ENCODE assay signal across 17 cellular contexts in the genomic region with DNA sequence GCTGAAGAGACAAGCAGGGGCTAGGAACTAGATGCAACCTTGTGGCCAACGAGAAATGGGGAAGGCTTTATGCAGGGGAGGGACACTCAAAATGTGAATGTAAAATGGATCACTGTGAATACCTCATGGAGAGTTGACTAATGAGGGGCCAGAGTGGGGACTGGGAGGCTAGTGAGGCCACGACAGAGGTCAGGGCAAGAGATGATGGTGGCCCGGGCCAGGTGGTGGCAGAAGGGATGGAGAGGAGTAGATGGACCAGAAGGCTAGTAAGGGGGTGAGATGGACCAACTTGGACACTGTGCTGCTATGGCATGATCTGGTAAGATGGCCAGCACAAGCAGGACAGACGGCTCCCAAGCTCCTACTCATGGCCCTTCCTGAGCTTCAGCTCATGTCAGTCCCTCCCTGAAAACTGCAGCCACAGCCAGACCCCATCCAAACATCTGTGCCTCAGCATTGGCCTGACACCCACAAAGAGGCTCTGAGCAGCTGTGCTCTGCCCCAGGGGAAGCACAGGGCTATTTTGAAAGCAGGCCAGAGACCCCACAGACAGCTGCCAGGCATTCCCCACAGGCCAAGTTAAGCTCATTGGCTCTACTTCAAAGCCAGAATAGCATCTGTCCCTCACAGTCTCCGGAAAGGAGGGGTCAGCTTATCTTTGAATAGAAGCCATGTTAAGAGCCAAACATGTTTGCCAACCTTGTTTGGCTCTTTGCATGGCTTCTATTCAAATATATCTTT. TPM values are rescaled to one million over a fixed set of nuclear protein-coding genes. Genes with fewer than 3 reads are reported as not detected.
DNase-seq lines count a peak whose midpoint lies in the region; ATAC-seq, FAIRE-seq and TF ChIP-seq lines count a peak whose summit lies in the region.
"Had no signal": no experiment of that assay in that cellular context is flagged by ENCODE, and none has a peak within 500 bp of the region (broad histone marks: within the 10 kb centered on the region; RNA-seq: fewer than 3 reads in every experiment).

No MANE protein-coding gene starts in this region.

- no peak overlapping the region for H3K14ac ChIP-seq in H1 (ENCODE audit: insufficient read length)

- H3K9me3 ChIP-seq in H1 (ENCODE audit: insufficient read depth in 2 of 2, low read depth in 1 of 2, low read length in 1 of 2) = no peaks in the 10 kb centered on the region
- H3K9me3 ChIP-seq: Caco-2, SJSA1 had no signal

- H3K4me3 ChIP-seq in H1 (ENCODE audit: extremely low read depth in 1 of 4, insufficient read depth in 2 of 4, low read depth in 3 of 4, low read length in 4 of 4) = no peak overlapping the region
- H3K4me3 ChIP-seq in skeletal muscle cell (ENCODE audit: low read depth, low read length) = no peak overlapping the region
- H3K4me3 ChIP-seq: SJSA1 had no signal

- WGBS in H1 (ENCODE audit: extremely low coverage in 1 of 2, insufficient coverage in 1 of 2, insufficient read length in 1 of 2, insufficient replicate concordance in 2 of 2, low coverage in 1 of 2, low lambda C conversion rate in 2 of 2, missing lambda C conversion rate in 1 of 2), 2 experiments = 87% methylated on average over 5 of the region's 5 CpGs; no CpG with 5 or more reads in 1 of the 2 experiments

- H2BK12ac ChIP-seq in H1 (ENCODE audit: low read depth, low read length) = no peak overlapping the region

- no peaks in the 10 kb centered on the region for H3K9me3 Mint-ChIP-seq in stimulated activated effector memory CD8-positive, alpha-beta T cell treated with anti-CD3 and anti-CD28 coated beads, Interleukin-12 subunit alpha, Interleukin-12 subunit beta, amount 100 ng/mL, for 72 hours
- H3K9me3 Mint-ChIP-seq: effector memory CD8-positive, alpha-beta T cell; naive thymus-derived CD4-positive, alpha-beta T cell; stimulated activated naive CD8-positive, alpha-beta T cell treated with anti-CD3 and anti-CD28 coated beads, Interleukin-15, Interleukin-2, amounts not matched to agents 100 ng/mL and 50 ng/mL, for 24 hours had no signal

- no peak overlapping the region for H3K23ac ChIP-seq in H1 (ENCODE audit: insufficient read length)

- TF ChIP-seq EP300 in H1 (IDR thresholded peaks at IDR 0.05; ENCODE audit: borderline replicate concordance in 1 of 2, low read depth in 2 of 2, low read length in 2 of 2) = no peak

- TF ChIP-seq CTCF in H1 (IDR thresholded peaks at IDR 0.05; ENCODE audit: control extremely low read depth in 1 of 3, insufficient read depth in 1 of 3, low read depth in 1 of 3, low read length in 3 of 3) = no peak

- peak; percentile 54 for ATAC-seq in GM21360 (IDR thresholded peaks at IDR 0.05; ENCODE audit: unreplicated experiment)
- no peak for ATAC-seq in GM18505 (IDR thresholded peaks at IDR 0.05; ENCODE audit: unreplicated experiment)
- no peak for ATAC-seq in stimulated activated effector memory CD8-positive, alpha-beta T cell treated with anti-CD3 and anti-CD28 coated beads, Interleukin-12 subunit alpha, Interleukin-12 subunit beta, amount 100 ng/mL, for 72 hours
- ATAC-seq: effector memory CD8-positive, alpha-beta T cell; naive thymus-derived CD4-positive, alpha-beta T cell had no signal

- H4K91ac ChIP-seq in H1 (replicated peaks; ENCODE audit: insufficient read length, low read length) = no peak overlapping the region

- H2AFZ ChIP-seq in H1 (ENCODE audit: low read length) = no peak overlapping the region

- peaks cover 0 to 5% (median 2%) of the 10 kb centered on the region in 4 experiments; a peak in 3 of 7 replicates for H3K4me1 ChIP-seq in H1 (replicated peaks in 1 of 4; ENCODE audit: control insufficient read depth in 3 of 4, insufficient read depth in 4 of 4, low read length in 3 of 4)
- H3K4me1 ChIP-seq: SJSA1 had no signal

- H3K4me2 ChIP-seq in H1 (ENCODE audit: insufficient read depth in 1 of 2, low read depth in 2 of 2, low read length in 2 of 2) = no peak overlapping the region

- H4K5ac ChIP-seq in H1 (ENCODE audit: insufficient read length, low read depth, low read length) = no peak overlapping the region

- no peak for FAIRE-seq in H1 (lab: Jason Lieb, UNC)

- H2BK20ac ChIP-seq in H1 (ENCODE audit: low read length) = no peak overlapping the region

- 0 out of 2 replicates have a peak overlapping the region, but pooled peaks have one; percentile 16 for H2BK15ac ChIP-seq in H1 (ENCODE audit: low read length)

- H2BK5ac ChIP-seq in H1 (ENCODE audit: low read depth, low read length) = no peak overlapping the region

- no peaks in the 10 kb centered on the region for H3K79me2 ChIP-seq in H1 (ENCODE audit: control insufficient read depth in 1 of 2, insufficient read depth in 2 of 2, low read length in 2 of 2)

- no peaks in the 10 kb centered on the region; a peak in 1 of 8 replicates for H3K36me3 ChIP-seq in H1 (ENCODE audit: control insufficient read depth in 2 of 4, insufficient read depth in 4 of 4, low read length in 3 of 4)

- H3K27ac Mint-ChIP-seq in stimulated activated effector memory CD8-positive, alpha-beta T cell treated with anti-CD3 and anti-CD28 coated beads, Interleukin-12 subunit alpha, Interleukin-12 subunit beta, amount 100 ng/mL, for 72 hours = no peak overlapping the region
- H3K27ac Mint-ChIP-seq: activated naive CD8-positive, alpha-beta T cell; effector memory CD8-positive, alpha-beta T cell; H9; naive thymus-derived CD4-positive, alpha-beta T cell; stimulated activated naive CD8-positive, alpha-beta T cell treated with anti-CD3 and anti-CD28 coated beads, Interleukin-15, Interleukin-2, amounts not matched to agents 100 ng/mL and 50 ng/mL, for 24 hours had no signal

- peaks cover 14% of the 10 kb centered on the region for H3K4me1 Mint-ChIP-seq in stimulated activated effector memory CD8-positive, alpha-beta T cell treated with anti-CD3 and anti-CD28 coated beads, Interleukin-12 subunit alpha, Interleukin-12 subunit beta, amount 100 ng/mL, for 72 hours

- H4K20me1 ChIP-seq in H1 (replicated peaks in 1 of 2; ENCODE audit: control insufficient read depth in 1 of 2, insufficient read depth in 2 of 2, low read length in 2 of 2) = no peaks in the 10 kb centered on the region

- no peak overlapping the region for H2BK120ac ChIP-seq in H1 (replicated peaks; ENCODE audit: low read depth, low read length)

- TF ChIP-seq POLR2A in H1 (IDR thresholded peaks at IDR 0.05; ENCODE audit: control extremely low read depth in 1 of 2, low read depth in 2 of 2, low read length in 2 of 2) (no peak), GM18505 (IDR thresholded peaks at IDR 0.05; ENCODE audit: borderline replicate concordance, extremely low read depth, insufficient read depth, insufficient read length) (no peak)

- H3K4ac ChIP-seq in H1 (replicated peaks; ENCODE audit: insufficient read length, low read depth, low read length) = no peak overlapping the region

- no peak overlapping the region for H3K18ac ChIP-seq in H1 (ENCODE audit: extremely low read depth, low read length)

- CTCF ChIA-PET in H1 (lab: Charles Lee; ENCODE audit: partially characterized antibody) = interaction anchor here (0.9 to 7.4 kb wide), 8 partner anchors 8 to 206 kb away, joined by 3 to 46 read pairs (median 4); no protein-coding TSS in a partner anchor

- 0 out of 2 replicates have a peak overlapping the region, but pooled peaks have one; percentile 19 for H2AK5ac ChIP-seq in H1 (ENCODE audit: low read depth, low read length)

- H4K8ac ChIP-seq in H1 (ENCODE audit: extremely low read depth, insufficient read depth, low read length) = no peak overlapping the region

- no peaks in the 10 kb centered on the region for H3K27me3 ChIP-seq in H1 (replicated peaks in 1 of 4; ENCODE audit: control insufficient read depth in 3 of 4, extremely low read depth in 1 of 4, insufficient read depth in 3 of 4, low read length in 3 of 4)
- H3K27me3 ChIP-seq: SJSA1 had no signal

- peaks cover 15% of the 10 kb centered on the region for H3K36me3 Mint-ChIP-seq in stimulated activated effector memory CD8-positive, alpha-beta T cell treated with anti-CD3 and anti-CD28 coated beads, Interleukin-12 subunit alpha, Interleukin-12 subunit beta, amount 100 ng/mL, for 72 hours
- H3K36me3 Mint-ChIP-seq: activated naive CD8-positive, alpha-beta T cell had no signal

- H3K56ac ChIP-seq in H1 (replicated peaks; ENCODE audit: insufficient read length, low read depth, low read length) = no peak overlapping the region

- H3K4me3 Mint-ChIP-seq in stimulated activated effector memory CD8-positive, alpha-beta T cell treated with anti-CD3 and anti-CD28 coated beads, Interleukin-12 subunit alpha, Interleukin-12 subunit beta, amount 100 ng/mL, for 72 hours = no peak overlapping the region
- H3K4me3 Mint-ChIP-seq: activated naive CD8-positive, alpha-beta T cell; effector memory CD8-positive, alpha-beta T cell; H9; naive thymus-derived CD4-positive, alpha-beta T cell; stimulated activated naive CD8-positive, alpha-beta T cell treated with anti-CD3 and anti-CD28 coated beads, Interleukin-15, Interleukin-2, amounts not matched to agents 100 ng/mL and 50 ng/mL, for 24 hours had no signal

- no peaks in the 10 kb centered on the region for H3K79me1 ChIP-seq in H1 (ENCODE audit: low read depth, low read length)

- peak; percentile 56 for DNase-seq in NCI-H1694 treated with DMSO at 0.1 percent for 48 hours (lab: John Stamatoyannopoulos, UW)
- no peak for DNase-seq in H1 (ENCODE audit: low read depth in 1 of 2, low spot score in 2 of 2)
- peak; percentile 55 for DNase-seq in skeletal muscle cell (ENCODE audit: low read depth)
- no peak for DNase-seq in kidney glomerular epithelial cell (lab: John Stamatoyannopoulos, UW)
- DNase-seq in Kasumi-1 (lab: John Stamatoyannopoulos, UW) = no peak
- DNase-seq in stimulated activated effector memory CD8-positive, alpha-beta T cell treated with anti-CD3 and anti-CD28 coated beads, Interleukin-12 subunit alpha, Interleukin-12 subunit beta, amount 100 ng/mL, for 72 hours (ENCODE audit: low spot score in 2 of 2) = no peak
- DNase-seq: activated CD4-positive, alpha-beta T cell treated with anti-CD3 and anti-CD28 coated beads for 4 hours; effector memory CD8-positive, alpha-beta T cell; H9; NCI-H1436 had no signal

- no peak overlapping the region for H3K9ac ChIP-seq in H1 (replicated peaks in 1 of 4; ENCODE audit: extremely low read depth in 1 of 4, low read depth in 3 of 4, low read length in 3 of 4)

- POLR2A ChIA-PET in H1 (lab: Charles Lee; ENCODE audit: partially characterized antibody) = no interaction called here

- H3K27ac ChIP-seq in H1 (ENCODE audit: low read depth, low read length) = no peak overlapping the region
- H3K27ac ChIP-seq: SJSA1 had no signal

- TF ChIP-seq RAD21 in H1 (IDR thresholded peaks at IDR 0.05 in 1 of 2, conservative IDR thresholded peaks at IDR 0.05 in 1 of 2; ENCODE audit: low read depth in 2 of 2, low read length in 2 of 2) = no peak

- H3K23me2 ChIP-seq in H1 (ENCODE audit: low read depth, low read length) = no peaks in the 10 kb centered on the region

RNA-seq across cellular contexts. Expression of a gene that starts 22.1 kb away (rescaled TPM):
- total RNA-seq in H1 (2021; fragmentation: NEBNext Ultra II Directional; extraction: Animal tissue kit (Norgen Biotek cat#: 25700)) = 7.4 and 8.2 TPM in 2 replicates
- polyA plus RNA-seq in H1 (2011; rRNA removed) = 8.9 and 9.3 TPM in 2 replicates
- polyA plus RNA-seq in H1 (2011; cell fraction: cytosol; rRNA removed) = 11.6 TPM
- polyA plus RNA-seq in H1 (2011; cell fraction: nucleus; rRNA removed) = 13.6 TPM
- polyA plus RNA-seq in H1 (2012, experiment 1 of 2) = 8.6 to 11.1 TPM (median 10.7 TPM) in 4 replicates
- 4.2 TPM for polyA plus RNA-seq in H1 (2012, experiment 2 of 2)
- polyA plus RNA-seq in H1 (2013, experiment 1 of 2) = 9.8 TPM
- 9.3 TPM for polyA plus RNA-seq in H1 (2013, experiment 2 of 2)
- 14.1 and 18.4 TPM in 2 replicates for polyA minus RNA-seq in H1 (2011; rRNA and poly(A)+ RNA removed)
- 5.3 TPM for polyA minus RNA-seq in H1 (2011; cell fraction: cytosol; rRNA and poly(A)+ RNA removed)
- polyA minus RNA-seq in H1 (2011; cell fraction: nucleus; rRNA and poly(A)+ RNA removed) = 6.9 TPM
- polyA plus RNA-seq: naive thymus-derived CD4-positive, alpha-beta T cell had no signal

RNA-seq across cellular contexts. Expression of a gene that starts 51.9 kb away (rescaled TPM):
- total RNA-seq in H1 (2021; fragmentation: NEBNext Ultra II Directional; extraction: Animal tissue kit (Norgen Biotek cat#: 25700)) = 8.3 and 10.7 TPM in 2 replicates
- 29.1 and 37.7 TPM in 2 replicates for polyA plus RNA-seq in H1 (2011; rRNA removed)
- 21.9 TPM for polyA plus RNA-seq in H1 (2011; cell fraction: cytosol; rRNA removed)
- 23.0 TPM for polyA plus RNA-seq in H1 (2011; cell fraction: nucleus; rRNA removed)
- 7.5 to 15.1 TPM (median 12.4 TPM) in 4 replicates for polyA plus RNA-seq in H1 (2012, experiment 1 of 2)
- polyA plus RNA-seq in H1 (2012, experiment 2 of 2) = 4.6 TPM
- 7.5 TPM for polyA plus RNA-seq in H1 (2013, experiment 1 of 2)
- polyA plus RNA-seq in H1 (2013, experiment 2 of 2) = 7.0 TPM
- 6.6 and 9.8 TPM in 2 replicates for polyA minus RNA-seq in H1 (2011; rRNA and poly(A)+ RNA removed)
- 13.9 TPM for polyA minus RNA-seq in H1 (2011; cell fraction: cytosol; rRNA and poly(A)+ RNA removed)
- polyA minus RNA-seq in H1 (2011; cell fraction: nucleus; rRNA and poly(A)+ RNA removed) = 12.8 TPM
- total RNA-seq: Caco-2 had no signal
- polyA plus RNA-seq: naive thymus-derived CD4-positive, alpha-beta T cell had no signal

Comparison
In these comparisons a context has a peak if more than half of its experiments do, and no peak if none do; other contexts are left out.
1. DNase-seq: peak in NCI-H1694 treated with DMSO at 0.1 percent for 48 hours (single experiment) and skeletal muscle cell (single experiment); none in H1 (0 of 2), kidney glomerular epithelial cell (single experiment), Kasumi-1 (0 of 2) and stimulated activated effector memory CD8-positive, alpha-beta T cell treated with anti-CD3 and anti-CD28 coated beads, Interleukin-12 subunit alpha, Interleukin-12 subunit beta, amount 100 ng/mL, for 72 hours (0 of 2).